8 cellular contexts compared by ENCODE assay signal in genomic region chr17:8745586-8746500, GRCh38. TPM values are rescaled to one million over a fixed set of nuclear protein-coding genes. Genes with fewer than 3 reads are reported as not detected.
DNase-seq lines count a peak whose midpoint lies in the region; ATAC-seq and TF ChIP-seq lines count a peak whose summit lies in the region.

No MANE protein-coding gene starts in this region.

- peak overlapping the region; percentile 93 for H3K4me3 Mint-ChIP-seq in CD4-positive, alpha-beta T cell
- peak overlapping the region; percentile 83 for H3K4me3 Mint-ChIP-seq in activated CD4-positive, alpha-beta memory T cell treated with anti-CD3 and anti-CD28 coated beads, Interleukin-2, amount 10 ng/mL, durations not matched to agents 7 days and 5 days
- H3K4me3 Mint-ChIP-seq in memory B cell = peak overlapping the region; percentile 89

- POLR2A ChIA-PET in CD4-positive, alpha-beta T cell (lab: Charles Lee) = interaction anchor here (0.6 to 2.0 kb wide), 7 partner anchors 207 to 371 kb away, joined by 3 to 9 read pairs (median 5); partner anchors contain the start of genes KRABD2, NDEL1 and PIK3R5
- POLR2A ChIA-PET in activated CD4-positive, alpha-beta memory T cell treated with anti-CD3 and anti-CD28 coated beads, Interleukin-2, amount 10 ng/mL, durations not matched to agents 7 days and 5 days (lab: Charles Lee) = interaction anchor here (1.0 to 1.5 kb wide), 5 partner anchors 149 to 496 kb away, joined by 3 to 8 read pairs (median 4); partner anchors contain the start of gene PFAS

- intact Hi-C loops in CD4-positive, alpha-beta T cell (cut with DNase I, micrococcal nuclease) = loop anchor here (1.0 to 10.0 kb wide), 8 partner anchors 173 to 685 kb away; partner anchors contain the start of gene RPL26 (in 2 of the 2)

- peak; percentile 99 for TF ChIP-seq CTCF in CD4-positive, alpha-beta T cell (IDR thresholded peaks at IDR 0.05)

- ATAC-seq in CD4-positive, alpha-beta T cell (ENCODE audit: poor library complexity) = peak; percentile 80
- ATAC-seq in GM21825 (IDR thresholded peaks at IDR 0.05; ENCODE audit: unreplicated experiment) (peak; percentile 69), memory B cell (ENCODE audit: low read depth) (peak; percentile 80)

- H3K36me3 Mint-ChIP-seq in CD4-positive, alpha-beta T cell (ENCODE audit: low read depth) = no peaks in the 10 kb centered on the region
- H3K36me3 Mint-ChIP-seq in activated CD4-positive, alpha-beta memory T cell treated with anti-CD3 and anti-CD28 coated beads, Interleukin-2, amount 10 ng/mL, durations not matched to agents 7 days and 5 days (ENCODE audit: low read depth) = no peaks in the 10 kb centered on the region
- no peaks in the 10 kb centered on the region for H3K36me3 Mint-ChIP-seq in memory B cell

- no peaks in the 10 kb centered on the region for H3K9me3 Mint-ChIP-seq in CD4-positive, alpha-beta T cell
- no peaks in the 10 kb centered on the region for H3K9me3 Mint-ChIP-seq in activated CD4-positive, alpha-beta memory T cell treated with anti-CD3 and anti-CD28 coated beads, Interleukin-2, amount 10 ng/mL, durations not matched to agents 7 days and 5 days
- no peaks in the 10 kb centered on the region for H3K9me3 Mint-ChIP-seq in memory B cell

- H3K9me3 ChIP-seq in CD4-positive, alpha-beta T cell (ENCODE audit: control insufficient read depth, low read length) = no peaks in the 10 kb centered on the region

- H3K27me3 Mint-ChIP-seq in CD4-positive, alpha-beta T cell = no peaks in the 10 kb centered on the region
- peaks cover 7% of the 10 kb centered on the region for H3K27me3 Mint-ChIP-seq in activated CD4-positive, alpha-beta memory T cell treated with anti-CD3 and anti-CD28 coated beads, Interleukin-2, amount 10 ng/mL, durations not matched to agents 7 days and 5 days
- peaks cover 2% of the 10 kb centered on the region for H3K27me3 Mint-ChIP-seq in memory B cell

- CTCF ChIA-PET in CD4-positive, alpha-beta T cell (lab: Charles Lee) = interaction anchor here (0.6 to 1.6 kb wide), 4 partner anchors 299 to 369 kb away, joined by 3 to 11 read pairs (median 7); partner anchors contain the start of genes KRABD2 and RPL26
- CTCF ChIA-PET in activated CD4-positive, alpha-beta memory T cell treated with anti-CD3 and anti-CD28 coated beads, Interleukin-2, amount 10 ng/mL, durations not matched to agents 7 days and 5 days (lab: Charles Lee) = interaction anchor here (0.6 to 3.8 kb wide), 21 partner anchors 9 to 651 kb away, joined by 3 to 34 read pairs (median 4); partner anchors contain the start of genes KRABD2 and RPL26

- peak overlapping the region; percentile 83 for H3K27ac Mint-ChIP-seq in CD4-positive, alpha-beta T cell
- H3K27ac Mint-ChIP-seq in activated CD4-positive, alpha-beta memory T cell treated with anti-CD3 and anti-CD28 coated beads, Interleukin-2, amount 10 ng/mL, durations not matched to agents 7 days and 5 days = peak overlapping the region; percentile 86
- peak overlapping the region; percentile 86 for H3K27ac Mint-ChIP-seq in memory B cell

- H3K4me1 Mint-ChIP-seq in CD4-positive, alpha-beta T cell (ENCODE audit: low read depth) = peaks cover 12% of the 10 kb centered on the region
- peaks cover 12% of the 10 kb centered on the region for H3K4me1 Mint-ChIP-seq in activated CD4-positive, alpha-beta memory T cell treated with anti-CD3 and anti-CD28 coated beads, Interleukin-2, amount 10 ng/mL, durations not matched to agents 7 days and 5 days
- H3K4me1 Mint-ChIP-seq in memory B cell = peaks cover 12% of the 10 kb centered on the region

- no peaks in the 10 kb centered on the region for H3K27me3 ChIP-seq in CD4-positive, alpha-beta T cell (ENCODE audit: control insufficient read depth, insufficient read depth, low read length)

- DNase-seq in CD4-positive, alpha-beta T cell = peak; percentile 64 to 84 (median 75)
- DNase-seq in NCI-H1930 (lab: John Stamatoyannopoulos, UW) = peak; percentile 52 to 62
- peak; percentile 78 for DNase-seq in activated CD4-positive, alpha-beta memory T cell treated with anti-CD3 and anti-CD28 coated beads, Interleukin-2, amount 10 ng/mL, durations not matched to agents 7 days and 5 days
- peak; percentile 68 for DNase-seq in effector CD4-positive, alpha-beta T cell
- DNase-seq in memory B cell (ENCODE audit: low spot score in 2 of 2) = peak; percentile 79 to 91
- DNase-seq in stimulated activated CD8-positive, alpha-beta memory T cell treated with anti-CD3 and anti-CD28 coated beads, Interleukin-12 subunit alpha, Interleukin-12 subunit beta, amount 100 ng/mL, for 1 hour (ENCODE audit: low read depth) = peak; percentile 66
- no peak for DNase-seq in NCI-H2107 (lab: John Stamatoyannopoulos, UW)

- H3K27ac ChIP-seq in CD4-positive, alpha-beta T cell (ENCODE audit: low read depth, low read length) = peak overlapping the region; percentile 51

RNA-seq across cellular contexts. Expression of gene CCDC42, which starts 1.2 kb away (rescaled TPM):
- total RNA-seq in CD4-positive, alpha-beta T cell = not detected
- under 1 TPM; 0.28 to 0.45 TPM for total RNA-seq in activated CD4-positive, alpha-beta memory T cell treated with anti-CD3 and anti-CD28 coated beads, Interleukin-2, amount 10 ng/mL, durations not matched to agents 7 days and 5 days

RNA-seq across cellular contexts. Expression of gene SPDYE4, which starts 12.5 kb away (rescaled TPM):
- not detected for total RNA-seq in CD4-positive, alpha-beta T cell
- total RNA-seq in activated CD4-positive, alpha-beta memory T cell treated with anti-CD3 and anti-CD28 coated beads, Interleukin-2, amount 10 ng/mL, durations not matched to agents 7 days and 5 days = not detected

RNA-seq across cellular contexts. Expression of gene MFSD6L, which starts 53.3 kb away (rescaled TPM):
- under 1 TPM in 1 of 2 experiments, not detected in 1; 0.22 TPM for total RNA-seq in CD4-positive, alpha-beta T cell
- under 1 TPM in 1 of 2 experiments, not detected in 1; 0.13 TPM for total RNA-seq in activated CD4-positive, alpha-beta memory T cell treated with anti-CD3 and anti-CD28 coated beads, Interleukin-2, amount 10 ng/mL, durations not matched to agents 7 days and 5 days
